ENCODE assay signal across 22 cellular contexts in genomic region chr11:2736577-2737225, GRCh38. TPM values are rescaled to one million over a fixed set of nuclear protein-coding genes. Genes with fewer than 3 reads are reported as not detected.
DNase-seq lines count a peak whose midpoint lies in the region; ATAC-seq, FAIRE-seq and TF ChIP-seq lines count a peak whose summit lies in the region.
"Had no signal": no experiment of that assay in that cellular context is flagged by ENCODE, and none has a peak within 500 bp of the region (broad histone marks: within the 10 kb centered on the region; RNA-seq: fewer than 3 reads in every experiment).

No MANE protein-coding gene starts in this region.

- H3K36me3 Mint-ChIP-seq in dendritic cell treated with granulocyte-macrophage colony-stimulating factor and Interleukin-4, amounts not matched to agents 40 ng/mL and 50 ng/mL, for 4 days (ENCODE audit: low read depth): peaks cover 28% of the 10 kb centered on the region
- H3K36me3 Mint-ChIP-seq in CD4-positive, alpha-beta T cell (ENCODE audit: low read depth): peaks cover 6% of the 10 kb centered on the region

- peak overlapping the region; percentile 36 for H2BK15ac ChIP-seq in mesenchymal stem cell (ENCODE audit: low read depth, poor library complexity, severe bottlenecking)

- H3K36me3 ChIP-seq in NT2/D1 (ENCODE audit: insufficient read depth, insufficient read length, low read length): no peaks in the 10 kb centered on the region
- H3K36me3 ChIP-seq in mesenchymal stem cell (ENCODE audit: control insufficient read depth in 1 of 2, insufficient read depth in 2 of 2, low read depth in 1 of 2, low read length in 2 of 2): no peaks in the 10 kb centered on the region
- no peaks in the 10 kb centered on the region for H3K36me3 ChIP-seq in small intestine (ENCODE audit: control insufficient read depth in 2 of 2, insufficient read depth in 2 of 2, low read length in 2 of 2)
- H3K36me3 ChIP-seq: MG63 had no signal

- POLR2A ChIA-PET in CD4-positive, alpha-beta T cell (lab: Charles Lee): no interaction called here

- no peak overlapping the region for H3K4me2 ChIP-seq in mesenchymal stem cell (ENCODE audit: low read length, poor library complexity, severe bottlenecking)
- H3K4me2 ChIP-seq: GM23338 had no signal

- H3K9me3 Mint-ChIP-seq in dendritic cell treated with granulocyte-macrophage colony-stimulating factor and Interleukin-4, amounts not matched to agents 40 ng/mL and 50 ng/mL, for 4 days: no peaks in the 10 kb centered on the region
- H3K9me3 Mint-ChIP-seq in CD4-positive, alpha-beta T cell: no peaks in the 10 kb centered on the region

- peak overlapping the region; percentile 35 for H3K27ac Mint-ChIP-seq in dendritic cell treated with granulocyte-macrophage colony-stimulating factor and Interleukin-4, amounts not matched to agents 40 ng/mL and 50 ng/mL, for 4 days
- H3K27ac Mint-ChIP-seq in CD4-positive, alpha-beta T cell: no peak overlapping the region
- H3K27ac Mint-ChIP-seq: GM23338 had no signal

- TF ChIP-seq CTCF in CD4-positive, alpha-beta T cell (IDR thresholded peaks at IDR 0.05): no peak

- no peak overlapping the region for H3K27ac ChIP-seq in mesenchymal stem cell (ENCODE audit: low read length, poor library complexity, severe bottlenecking)
- H3K27ac ChIP-seq in small intestine (ENCODE audit: low read depth in 1 of 2, low read length in 1 of 2): peak overlapping the region in 1 of 2 donors; percentile 18
- no peak overlapping the region for H3K27ac ChIP-seq in CD4-positive, alpha-beta T cell (ENCODE audit: low read depth, low read length)

- no peaks in the 10 kb centered on the region for H3K79me1 ChIP-seq in mesenchymal stem cell (replicated peaks; ENCODE audit: low read length, poor library complexity, severe bottlenecking)

- H2BK12ac ChIP-seq in mesenchymal stem cell (ENCODE audit: low read length in 2 of 2): peak overlapping the region in 1 of 2 experiments; percentile 0

- H3K4me1 ChIP-seq in NT2/D1 (ENCODE audit: insufficient read depth, insufficient read length) (peaks cover 42% of the 10 kb centered on the region), mesenchymal stem cell (ENCODE audit: control insufficient read depth, insufficient read depth, low read depth, low read length) (peaks cover 73% of the 10 kb centered on the region), small intestine (ENCODE audit: control insufficient read depth in 2 of 2, insufficient read depth in 1 of 2, low read depth in 1 of 2, low read length in 1 of 2) (peaks cover 2 to 7% of the 10 kb centered on the region in 2 donors)

- peak overlapping the region; percentile 35 for H4K91ac ChIP-seq in mesenchymal stem cell (ENCODE audit: low read length)

- peak overlapping the region; percentile 32 for H4K8ac ChIP-seq in mesenchymal stem cell (ENCODE audit: low read length)

- no peak overlapping the region for H3K4ac ChIP-seq in mesenchymal stem cell (ENCODE audit: low read depth in 1 of 2, low read length in 2 of 2)

- H3K23ac ChIP-seq in mesenchymal stem cell (ENCODE audit: low read length in 2 of 2): no peak overlapping the region

- FAIRE-seq in small intestine (lab: Jason Lieb, UNC): no peak

- peak overlapping the region; percentile 1 for H2BK120ac ChIP-seq in mesenchymal stem cell (ENCODE audit: low read depth, low read length)

- H3K27me3 Mint-ChIP-seq in dendritic cell treated with granulocyte-macrophage colony-stimulating factor and Interleukin-4, amounts not matched to agents 40 ng/mL and 50 ng/mL, for 4 days: no peaks in the 10 kb centered on the region
- H3K27me3 Mint-ChIP-seq in CD4-positive, alpha-beta T cell: no peaks in the 10 kb centered on the region

- H2AK5ac ChIP-seq in mesenchymal stem cell (ENCODE audit: low read length, severe bottlenecking): peak overlapping the region; percentile 72

- H3K9ac ChIP-seq in NT2/D1 (ENCODE audit: insufficient read length, low read depth) (peak overlapping the region; percentile 27), mesenchymal stem cell (ENCODE audit: low read length) (no peak overlapping the region)

- ATAC-seq in GM21723 (IDR thresholded peaks at IDR 0.05; ENCODE audit: unreplicated experiment): no peak
- no peak for ATAC-seq in CD4-positive, alpha-beta T cell (ENCODE audit: poor library complexity)
- ATAC-seq: GM23338, HCT116 had no signal

- CTCF ChIA-PET in CD4-positive, alpha-beta T cell (lab: Charles Lee): no interaction called here

- 93% methylated on average over 21 of the region's 21 CpGs for WGBS in mesenchymal stem cell
- WGBS in small intestine, 3 donors: 22 to 72% (median 55%) methylated on average over 21 of the region's 21 CpGs

- H3K9me3 ChIP-seq in NT2/D1 (ENCODE audit: insufficient read depth, low read length) (no peaks in the 10 kb centered on the region), mesenchymal stem cell (ENCODE audit: control insufficient read depth, low read length) (no peaks in the 10 kb centered on the region), small intestine (ENCODE audit: control insufficient read depth, low read depth) (no peaks in the 10 kb centered on the region)
- H3K9me3 ChIP-seq in CD4-positive, alpha-beta T cell (ENCODE audit: control insufficient read depth, low read length): no peaks in the 10 kb centered on the region
- H3K9me3 ChIP-seq: MG63 had no signal

- DNase-seq in NT2/D1 (ENCODE audit: low read depth, low spot score) (no peak), mesenchymal stem cell (no peak), small intestine (peak; percentile 64), GDM1 (lab: John Stamatoyannopoulos, UW) (no peak)
- DNase-seq in stimulated activated CD4-positive, alpha-beta T cell treated with anti-CD3 and anti-CD28 coated beads, Interleukin-15, amount 100 ng/mL, for 24 hours: no peak
- DNase-seq in CD4-positive, alpha-beta T cell: no peak
- DNase-seq: DMS153, IMR-90, KG1, MG63, NCI-H1105 treated with DMSO at 0.1 percent for 48 hours, NCI-H146, NCI-H2029, NCI-H446, NCI-H524 treated with DMSO at 0.1 percent for 48 hours, NCI-H774, SHP77 had no signal

- H2BK5ac ChIP-seq in mesenchymal stem cell (ENCODE audit: low read depth, low read length, poor library complexity, severe bottlenecking): no peak overlapping the region

- H3K4me1 Mint-ChIP-seq in dendritic cell treated with granulocyte-macrophage colony-stimulating factor and Interleukin-4, amounts not matched to agents 40 ng/mL and 50 ng/mL, for 4 days (ENCODE audit: low read depth): peaks cover 42% of the 10 kb centered on the region
- H3K4me1 Mint-ChIP-seq in CD4-positive, alpha-beta T cell (ENCODE audit: low read depth): no peaks in the 10 kb centered on the region
- H3K4me1 Mint-ChIP-seq: GM23338 had no signal

- no peak overlapping the region for H3K4me3 Mint-ChIP-seq in dendritic cell treated with granulocyte-macrophage colony-stimulating factor and Interleukin-4, amounts not matched to agents 40 ng/mL and 50 ng/mL, for 4 days
- no peak overlapping the region for H3K4me3 Mint-ChIP-seq in CD4-positive, alpha-beta T cell
- H3K4me3 Mint-ChIP-seq: CD14-positive monocyte, GM23338 had no signal

- peaks cover 19% of the 10 kb centered on the region for H3K27me3 ChIP-seq in NT2/D1 (ENCODE audit: insufficient read depth, insufficient read length)
- peaks cover 0 to 5% of the 10 kb centered on the region in 2 experiments for H3K27me3 ChIP-seq in mesenchymal stem cell (ENCODE audit: control insufficient read depth in 1 of 2, insufficient read depth in 1 of 2, low read length in 2 of 2)
- H3K27me3 ChIP-seq in small intestine (ENCODE audit: control insufficient read depth in 2 of 2, insufficient read depth in 2 of 2, low read length in 2 of 2): no peaks in the 10 kb centered on the region
- H3K27me3 ChIP-seq in CD4-positive, alpha-beta T cell (ENCODE audit: control insufficient read depth, insufficient read depth, low read length): no peaks in the 10 kb centered on the region
- H3K27me3 ChIP-seq: MG63 had no signal

- no peak overlapping the region for H3K18ac ChIP-seq in mesenchymal stem cell (ENCODE audit: low read depth in 1 of 2, low read length in 2 of 2)

- no peak overlapping the region for H3K4me3 ChIP-seq in NT2/D1 (ENCODE audit: insufficient read length, low read depth)
- H3K4me3 ChIP-seq in mesenchymal stem cell (ENCODE audit: insufficient read depth in 1 of 2, low read depth in 1 of 2, low read length in 2 of 2): no peak overlapping the region
- no peak overlapping the region for H3K4me3 ChIP-seq in small intestine (ENCODE audit: low read depth in 1 of 2, low read length in 2 of 2)
- H3K4me3 ChIP-seq: GM23338, MG63 had no signal

- intact Hi-C loops in dendritic cell treated with granulocyte-macrophage colony-stimulating factor and Interleukin-4, amounts not matched to agents 40 ng/mL and 50 ng/mL, for 4 days (cut with micrococcal nuclease): no loop called here
- intact Hi-C loops in CD4-positive, alpha-beta T cell (cut with DNase I, micrococcal nuclease): no loop called here

- H3K14ac ChIP-seq in mesenchymal stem cell (ENCODE audit: low read length in 2 of 2): peak overlapping the region in 1 of 2 experiments; percentile 19

- no peak overlapping the region for H2AFZ ChIP-seq in mesenchymal stem cell (ENCODE audit: low read depth, low read length)
- H2AFZ ChIP-seq: GM23338 had no signal

RNA-seq across cellular contexts. Expression of gene KCNQ1OT1, which starts 36.9 kb away (rescaled TPM):
- polyA plus RNA-seq in mesenchymal stem cell (2013, experiment 1 of 2): 0.08 TPM
- polyA plus RNA-seq in mesenchymal stem cell (2013, experiment 2 of 2): 0.05 TPM
- under 1 TPM; under 0.01 to 0.22 (median under 0.01) TPM for polyA plus RNA-seq in small intestine
- under 1 TPM; 0.17 to 0.22 TPM for total RNA-seq in CD4-positive, alpha-beta T cell
